Comparison of ENCODE assay signal across 1 cellular context in genomic region chr5:133240425-133241091, GRCh38.
A peak's percentile ranks its signal among the peaks of the same experiment; 100 is the strongest.
TF ChIP-seq lines count a peak whose summit lies in the region.

No MANE protein-coding gene starts in this region.

TF ChIP-seq in HEK293, 187 proteins besides CTCF, POLR2A, EP300 and RAD21 (continued from another document):
- TF ChIP-seq ZNF513 (tag by site-specific recombination; IDR thresholded peaks at IDR 0.05) (no peak), ZNF24 (tag by site-specific recombination; IDR thresholded peaks at IDR 0.05) (peak; percentile 91), ZEB2 (tag by site-specific recombination; IDR thresholded peaks at IDR 0.05) (peak; percentile 77), PRDM10 (tag by site-specific recombination; IDR thresholded peaks at IDR 0.05) (peak; percentile 29; the same call in 1 of the 2 replicates), ZNF274 (IDR thresholded peaks at IDR 0.05; ENCODE audit: low read length) (no peak), ZNF274 (tag by site-specific recombination; IDR thresholded peaks at IDR 0.05; ENCODE audit: borderline replicate concordance) (no peak), TRIM28 (IDR thresholded peaks at IDR 0.05; ENCODE audit: borderline replicate concordance, low read length) (peak; percentile 81; the same call in 1 of the 2 replicates), ZNF518A (tag by site-specific recombination; conservative IDR thresholded peaks at IDR 0.05; ENCODE audit: low read depth) (peak; percentile 50; the same call in 1 of the 2 replicates), GLIS2 (tag by site-specific recombination; IDR thresholded peaks at IDR 0.05) (peak; percentile 74), ZNF335 (tag by site-specific recombination; conservative IDR thresholded peaks at IDR 0.05) (0 out of 2 replicates have a peak, but pooled peaks have one; percentile 20), ZNF121 (tag by site-specific recombination; IDR thresholded peaks at IDR 0.05) (no peak), ZBTB48 (tag by site-specific recombination; IDR thresholded peaks at IDR 0.05) (peak; percentile 66), KLF8 (tag by site-specific recombination; IDR thresholded peaks at IDR 0.05) (peak; percentile 83), WT1 (tag by site-specific recombination; IDR thresholded peaks at IDR 0.05) (peak; percentile 70), ZNF639 (tag by site-specific recombination; IDR thresholded peaks at IDR 0.05) (peak; percentile 90), SCRT2 (tag by site-specific recombination; IDR thresholded peaks at IDR 0.05) (no peak)
TF ChIP-seq in HEK293: peak in this region for 42.
